Comparison of ENCODE assay signal across 1 cellular context in the genomic region with DNA sequence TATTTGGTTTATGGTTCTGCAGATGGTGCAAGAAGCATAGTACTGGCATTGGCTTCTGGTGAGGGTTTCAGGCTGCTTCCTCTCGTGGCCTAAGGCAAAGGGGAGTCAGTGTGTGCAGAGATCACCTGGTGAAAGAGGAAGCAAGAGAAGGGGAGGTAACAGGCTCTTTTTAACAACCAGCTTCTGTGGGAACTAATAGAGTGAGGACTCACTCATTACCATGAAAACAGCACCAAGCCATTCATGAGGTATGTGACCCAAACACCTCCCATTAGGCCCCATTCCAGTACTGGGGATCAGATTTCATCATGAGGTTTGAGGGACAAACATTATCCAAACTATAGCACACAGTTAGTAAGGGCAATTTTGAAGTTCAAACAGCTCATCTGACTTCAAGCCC.
TF ChIP-seq lines count a peak whose summit lies in the region.

No MANE protein-coding gene starts in this region.

TF ChIP-seq in GM12878, 131 proteins besides CTCF, POLR2A, EP300 and RAD21 (continued from another document):
- TF ChIP-seq ESRRA (IDR thresholded peaks at IDR 0.05; ENCODE audit: low read length), result no peak
- TF ChIP-seq, protein P1, sequence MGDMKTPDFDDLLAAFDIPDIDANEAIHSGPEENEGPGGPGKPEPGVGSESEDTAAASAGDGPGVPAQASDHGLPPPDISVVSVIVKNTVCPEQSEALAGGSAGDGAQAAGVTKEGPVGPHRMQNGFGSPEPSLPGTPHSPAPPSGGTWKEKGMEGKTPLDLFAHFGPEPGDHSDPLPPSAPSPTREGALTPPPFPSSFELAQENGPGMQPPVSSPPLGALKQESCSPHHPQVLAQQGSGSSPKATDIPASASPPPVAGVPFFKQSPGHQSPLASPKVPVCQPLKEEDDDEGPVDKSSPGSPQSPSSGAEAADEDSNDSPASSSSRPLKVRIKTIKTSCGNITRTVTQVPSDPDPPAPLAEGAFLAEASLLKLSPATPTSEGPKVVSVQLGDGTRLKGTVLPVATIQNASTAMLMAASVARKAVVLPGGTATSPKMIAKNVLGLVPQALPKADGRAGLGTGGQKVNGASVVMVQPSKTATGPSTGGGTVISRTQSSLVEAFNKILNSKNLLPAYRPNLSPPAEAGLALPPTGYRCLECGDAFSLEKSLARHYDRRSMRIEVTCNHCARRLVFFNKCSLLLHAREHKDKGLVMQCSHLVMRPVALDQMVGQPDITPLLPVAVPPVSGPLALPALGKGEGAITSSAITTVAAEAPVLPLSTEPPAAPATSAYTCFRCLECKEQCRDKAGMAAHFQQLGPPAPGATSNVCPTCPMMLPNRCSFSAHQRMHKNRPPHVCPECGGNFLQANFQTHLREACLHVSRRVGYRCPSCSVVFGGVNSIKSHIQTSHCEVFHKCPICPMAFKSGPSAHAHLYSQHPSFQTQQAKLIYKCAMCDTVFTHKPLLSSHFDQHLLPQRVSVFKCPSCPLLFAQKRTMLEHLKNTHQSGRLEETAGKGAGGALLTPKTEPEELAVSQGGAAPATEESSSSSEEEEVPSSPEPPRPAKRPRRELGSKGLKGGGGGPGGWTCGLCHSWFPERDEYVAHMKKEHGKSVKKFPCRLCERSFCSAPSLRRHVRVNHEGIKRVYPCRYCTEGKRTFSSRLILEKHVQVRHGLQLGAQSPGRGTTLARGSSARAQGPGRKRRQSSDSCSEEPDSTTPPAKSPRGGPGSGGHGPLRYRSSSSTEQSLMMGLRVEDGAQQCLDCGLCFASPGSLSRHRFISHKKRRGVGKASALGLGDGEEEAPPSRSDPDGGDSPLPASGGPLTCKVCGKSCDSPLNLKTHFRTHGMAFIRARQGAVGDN (IDR thresholded peaks at IDR 0.05), result no peak
- TF ChIP-seq MYC (IDR thresholded peaks at IDR 0.05; ENCODE audit: insufficient read depth, insufficient read length, insufficient replicate concordance, low read length, severe bottlenecking), result no peak
- TF ChIP-seq, protein P2, sequence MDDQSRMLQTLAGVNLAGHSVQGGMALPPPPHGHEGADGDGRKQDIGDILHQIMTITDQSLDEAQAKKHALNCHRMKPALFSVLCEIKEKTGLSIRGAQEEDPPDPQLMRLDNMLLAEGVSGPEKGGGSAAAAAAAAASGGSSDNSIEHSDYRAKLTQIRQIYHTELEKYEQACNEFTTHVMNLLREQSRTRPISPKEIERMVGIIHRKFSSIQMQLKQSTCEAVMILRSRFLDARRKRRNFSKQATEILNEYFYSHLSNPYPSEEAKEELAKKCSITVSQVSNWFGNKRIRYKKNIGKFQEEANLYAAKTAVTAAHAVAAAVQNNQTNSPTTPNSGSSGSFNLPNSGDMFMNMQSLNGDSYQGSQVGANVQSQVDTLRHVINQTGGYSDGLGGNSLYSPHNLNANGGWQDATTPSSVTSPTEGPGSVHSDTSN (IDR thresholded peaks at IDR 0.05; ENCODE audit: insufficient replicate concordance, low read depth, low read length), result no peak
- TF ChIP-seq CBX3 (IDR thresholded peaks at IDR 0.05; ENCODE audit: borderline replicate concordance, low read depth), result no peak
- TF ChIP-seq RAD51 (IDR thresholded peaks at IDR 0.05), result no peak
- no peak for TF ChIP-seq BMI1 (IDR thresholded peaks at IDR 0.05; ENCODE audit: borderline replicate concordance)
- TF ChIP-seq TAF1 (IDR thresholded peaks at IDR 0.05; ENCODE audit: borderline replicate concordance, low read depth, low read length), result no peak
- TF ChIP-seq, protein P3, sequence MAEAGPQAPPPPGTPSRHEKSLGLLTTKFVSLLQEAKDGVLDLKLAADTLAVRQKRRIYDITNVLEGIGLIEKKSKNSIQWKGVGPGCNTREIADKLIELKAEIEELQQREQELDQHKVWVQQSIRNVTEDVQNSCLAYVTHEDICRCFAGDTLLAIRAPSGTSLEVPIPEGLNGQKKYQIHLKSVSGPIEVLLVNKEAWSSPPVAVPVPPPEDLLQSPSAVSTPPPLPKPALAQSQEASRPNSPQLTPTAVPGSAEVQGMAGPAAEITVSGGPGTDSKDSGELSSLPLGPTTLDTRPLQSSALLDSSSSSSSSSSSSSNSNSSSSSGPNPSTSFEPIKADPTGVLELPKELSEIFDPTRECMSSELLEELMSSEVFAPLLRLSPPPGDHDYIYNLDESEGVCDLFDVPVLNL (IDR thresholded peaks at IDR 0.05; ENCODE audit: low read depth, low read length), result no peak
- no peak for TF ChIP-seq MTA2 (IDR thresholded peaks at IDR 0.05; ENCODE audit: low read depth)
- TF ChIP-seq, protein P4, sequence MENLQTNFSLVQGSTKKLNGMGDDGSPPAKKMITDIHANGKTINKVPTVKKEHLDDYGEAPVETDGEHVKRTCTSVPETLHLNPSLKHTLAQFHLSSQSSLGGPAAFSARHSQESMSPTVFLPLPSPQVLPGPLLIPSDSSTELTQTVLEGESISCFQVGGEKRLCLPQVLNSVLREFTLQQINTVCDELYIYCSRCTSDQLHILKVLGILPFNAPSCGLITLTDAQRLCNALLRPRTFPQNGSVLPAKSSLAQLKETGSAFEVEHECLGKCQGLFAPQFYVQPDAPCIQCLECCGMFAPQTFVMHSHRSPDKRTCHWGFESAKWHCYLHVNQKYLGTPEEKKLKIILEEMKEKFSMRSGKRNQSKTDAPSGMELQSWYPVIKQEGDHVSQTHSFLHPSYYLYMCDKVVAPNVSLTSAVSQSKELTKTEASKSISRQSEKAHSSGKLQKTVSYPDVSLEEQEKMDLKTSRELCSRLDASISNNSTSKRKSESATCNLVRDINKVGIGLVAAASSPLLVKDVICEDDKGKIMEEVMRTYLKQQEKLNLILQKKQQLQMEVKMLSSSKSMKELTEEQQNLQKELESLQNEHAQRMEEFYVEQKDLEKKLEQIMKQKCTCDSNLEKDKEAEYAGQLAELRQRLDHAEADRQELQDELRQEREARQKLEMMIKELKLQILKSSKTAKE (IDR thresholded peaks at IDR 0.05; ENCODE audit: low read depth, poor library complexity, severe bottlenecking), result no peak
- TF ChIP-seq NFXL1 (IDR thresholded peaks at IDR 0.05; ENCODE audit: borderline replicate concordance), result no peak
- TF ChIP-seq, protein P5, sequence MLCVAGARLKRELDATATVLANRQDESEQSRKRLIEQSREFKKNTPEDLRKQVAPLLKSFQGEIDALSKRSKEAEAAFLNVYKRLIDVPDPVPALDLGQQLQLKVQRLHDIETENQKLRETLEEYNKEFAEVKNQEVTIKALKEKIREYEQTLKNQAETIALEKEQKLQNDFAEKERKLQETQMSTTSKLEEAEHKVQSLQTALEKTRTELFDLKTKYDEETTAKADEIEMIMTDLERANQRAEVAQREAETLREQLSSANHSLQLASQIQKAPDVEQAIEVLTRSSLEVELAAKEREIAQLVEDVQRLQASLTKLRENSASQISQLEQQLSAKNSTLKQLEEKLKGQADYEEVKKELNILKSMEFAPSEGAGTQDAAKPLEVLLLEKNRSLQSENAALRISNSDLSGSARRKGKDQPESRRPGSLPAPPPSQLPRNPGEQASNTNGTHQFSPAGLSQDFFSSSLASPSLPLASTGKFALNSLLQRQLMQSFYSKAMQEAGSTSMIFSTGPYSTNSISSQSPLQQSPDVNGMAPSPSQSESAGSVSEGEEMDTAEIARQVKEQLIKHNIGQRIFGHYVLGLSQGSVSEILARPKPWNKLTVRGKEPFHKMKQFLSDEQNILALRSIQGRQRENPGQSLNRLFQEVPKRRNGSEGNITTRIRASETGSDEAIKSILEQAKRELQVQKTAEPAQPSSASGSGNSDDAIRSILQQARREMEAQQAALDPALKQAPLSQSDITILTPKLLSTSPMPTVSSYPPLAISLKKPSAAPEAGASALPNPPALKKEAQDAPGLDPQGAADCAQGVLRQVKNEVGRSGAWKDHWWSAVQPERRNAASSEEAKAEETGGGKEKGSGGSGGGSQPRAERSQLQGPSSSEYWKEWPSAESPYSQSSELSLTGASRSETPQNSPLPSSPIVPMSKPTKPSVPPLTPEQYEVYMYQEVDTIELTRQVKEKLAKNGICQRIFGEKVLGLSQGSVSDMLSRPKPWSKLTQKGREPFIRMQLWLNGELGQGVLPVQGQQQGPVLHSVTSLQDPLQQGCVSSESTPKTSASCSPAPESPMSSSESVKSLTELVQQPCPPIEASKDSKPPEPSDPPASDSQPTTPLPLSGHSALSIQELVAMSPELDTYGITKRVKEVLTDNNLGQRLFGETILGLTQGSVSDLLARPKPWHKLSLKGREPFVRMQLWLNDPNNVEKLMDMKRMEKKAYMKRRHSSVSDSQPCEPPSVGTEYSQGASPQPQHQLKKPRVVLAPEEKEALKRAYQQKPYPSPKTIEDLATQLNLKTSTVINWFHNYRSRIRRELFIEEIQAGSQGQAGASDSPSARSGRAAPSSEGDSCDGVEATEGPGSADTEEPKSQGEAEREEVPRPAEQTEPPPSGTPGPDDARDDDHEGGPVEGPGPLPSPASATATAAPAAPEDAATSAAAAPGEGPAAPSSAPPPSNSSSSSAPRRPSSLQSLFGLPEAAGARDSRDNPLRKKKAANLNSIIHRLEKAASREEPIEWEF (IDR thresholded peaks at IDR 0.05; ENCODE audit: insufficient replicate concordance, low read depth, low read length), result no peak
- TF ChIP-seq PAX5 (IDR thresholded peaks at IDR 0.05; ENCODE audit: borderline replicate concordance, low read depth, low read length), result no peak
- TF ChIP-seq, protein P6, sequence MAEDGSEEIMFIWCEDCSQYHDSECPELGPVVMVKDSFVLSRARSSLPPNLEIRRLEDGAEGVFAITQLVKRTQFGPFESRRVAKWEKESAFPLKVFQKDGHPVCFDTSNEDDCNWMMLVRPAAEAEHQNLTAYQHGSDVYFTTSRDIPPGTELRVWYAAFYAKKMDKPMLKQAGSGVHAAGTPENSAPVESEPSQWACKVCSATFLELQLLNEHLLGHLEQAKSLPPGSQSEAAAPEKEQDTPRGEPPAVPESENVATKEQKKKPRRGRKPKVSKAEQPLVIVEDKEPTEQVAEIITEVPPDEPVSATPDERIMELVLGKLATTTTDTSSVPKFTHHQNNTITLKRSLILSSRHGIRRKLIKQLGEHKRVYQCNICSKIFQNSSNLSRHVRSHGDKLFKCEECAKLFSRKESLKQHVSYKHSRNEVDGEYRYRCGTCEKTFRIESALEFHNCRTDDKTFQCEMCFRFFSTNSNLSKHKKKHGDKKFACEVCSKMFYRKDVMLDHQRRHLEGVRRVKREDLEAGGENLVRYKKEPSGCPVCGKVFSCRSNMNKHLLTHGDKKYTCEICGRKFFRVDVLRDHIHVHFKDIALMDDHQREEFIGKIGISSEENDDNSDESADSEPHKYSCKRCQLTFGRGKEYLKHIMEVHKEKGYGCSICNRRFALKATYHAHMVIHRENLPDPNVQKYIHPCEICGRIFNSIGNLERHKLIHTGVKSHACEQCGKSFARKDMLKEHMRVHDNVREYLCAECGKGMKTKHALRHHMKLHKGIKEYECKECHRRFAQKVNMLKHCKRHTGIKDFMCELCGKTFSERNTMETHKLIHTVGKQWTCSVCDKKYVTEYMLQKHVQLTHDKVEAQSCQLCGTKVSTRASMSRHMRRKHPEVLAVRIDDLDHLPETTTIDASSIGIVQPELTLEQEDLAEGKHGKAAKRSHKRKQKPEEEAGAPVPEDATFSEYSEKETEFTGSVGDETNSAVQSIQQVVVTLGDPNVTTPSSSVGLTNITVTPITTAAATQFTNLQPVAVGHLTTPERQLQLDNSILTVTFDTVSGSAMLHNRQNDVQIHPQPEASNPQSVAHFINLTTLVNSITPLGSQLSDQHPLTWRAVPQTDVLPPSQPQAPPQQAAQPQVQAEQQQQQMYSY (CRISPR knock-in tag; IDR thresholded peaks at IDR 0.05), result no peak
